In genomic region chr21:38272215-38272614, GRCh38 we compare ENCODE assay signal across 1 cellular context.
TF ChIP-seq lines count a peak whose summit lies in the region.

No MANE protein-coding gene starts in this region.

TF ChIP-seq in H1, 55 proteins besides CTCF, POLR2A, EP300 and RAD21:
- no peak for TF ChIP-seq KDM1A (IDR thresholded peaks at IDR 0.05; ENCODE audit: borderline replicate concordance, low read length)
- no peak for TF ChIP-seq KDM5A (IDR thresholded peaks at IDR 0.05; ENCODE audit: low read length)
- TF ChIP-seq BRCA1 (IDR thresholded peaks at IDR 0.05; ENCODE audit: low read depth, low read length): no peak
- TF ChIP-seq, protein P1, sequence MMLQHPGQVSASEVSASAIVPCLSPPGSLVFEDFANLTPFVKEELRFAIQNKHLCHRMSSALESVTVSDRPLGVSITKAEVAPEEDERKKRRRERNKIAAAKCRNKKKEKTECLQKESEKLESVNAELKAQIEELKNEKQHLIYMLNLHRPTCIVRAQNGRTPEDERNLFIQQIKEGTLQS (IDR thresholded peaks at IDR 0.05; ENCODE audit: insufficient read depth, low read depth, low read length): no peak
- TF ChIP-seq, protein P2, sequence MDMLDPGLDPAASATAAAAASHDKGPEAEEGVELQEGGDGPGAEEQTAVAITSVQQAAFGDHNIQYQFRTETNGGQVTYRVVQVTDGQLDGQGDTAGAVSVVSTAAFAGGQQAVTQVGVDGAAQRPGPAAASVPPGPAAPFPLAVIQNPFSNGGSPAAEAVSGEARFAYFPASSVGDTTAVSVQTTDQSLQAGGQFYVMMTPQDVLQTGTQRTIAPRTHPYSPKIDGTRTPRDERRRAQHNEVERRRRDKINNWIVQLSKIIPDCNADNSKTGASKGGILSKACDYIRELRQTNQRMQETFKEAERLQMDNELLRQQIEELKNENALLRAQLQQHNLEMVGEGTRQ (IDR thresholded peaks at IDR 0.05; ENCODE audit: low read length): no peak
- TF ChIP-seq, protein P3, sequence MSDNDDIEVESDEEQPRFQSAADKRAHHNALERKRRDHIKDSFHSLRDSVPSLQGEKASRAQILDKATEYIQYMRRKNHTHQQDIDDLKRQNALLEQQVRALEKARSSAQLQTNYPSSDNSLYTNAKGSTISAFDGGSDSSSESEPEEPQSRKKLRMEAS (IDR thresholded peaks at IDR 0.05): no peak
